ENCODE assay signal across 8 cellular contexts in the genomic region with DNA sequence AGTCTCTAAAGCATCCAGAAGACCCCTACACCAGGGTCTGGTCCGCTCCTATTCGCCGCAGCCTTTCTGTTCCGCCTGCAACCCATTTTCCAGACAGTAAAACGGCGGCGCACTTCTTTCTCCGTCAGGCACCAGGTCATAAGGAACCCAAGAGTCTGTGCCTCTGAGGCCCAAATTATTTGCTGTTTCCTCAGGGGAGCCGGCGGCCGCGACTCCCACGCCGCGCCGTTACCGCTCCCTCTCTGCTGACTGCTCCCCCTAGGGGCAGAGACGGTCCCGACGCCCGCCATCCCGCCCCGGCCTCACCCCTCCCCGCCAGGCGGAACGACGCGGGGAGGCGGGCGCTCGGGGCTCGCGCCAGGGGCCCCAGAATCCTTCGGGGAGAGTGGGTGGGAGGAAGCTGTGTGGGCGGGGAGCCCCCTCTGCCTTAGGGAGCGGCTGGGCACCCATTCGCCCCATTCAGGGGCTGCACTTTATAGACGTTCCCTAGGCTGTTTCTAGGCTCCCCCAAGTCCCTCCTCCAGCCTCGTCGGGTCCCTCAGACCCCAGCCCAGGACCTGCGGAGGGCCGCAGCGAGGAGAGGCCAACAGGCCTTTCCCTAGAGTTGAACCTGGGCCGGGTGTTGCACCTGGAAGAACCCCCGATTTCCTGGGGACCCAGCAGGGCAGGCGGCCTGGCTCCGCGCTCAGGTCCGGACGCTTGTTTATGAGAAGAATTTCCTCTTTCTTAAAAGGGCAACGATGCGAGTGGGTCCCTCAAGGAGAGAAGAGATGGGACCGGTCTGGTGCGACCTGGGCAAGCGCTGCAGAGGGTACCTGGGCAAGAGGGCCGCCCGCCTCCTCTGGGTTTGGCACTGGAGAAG. TPM values are rescaled to one million over a fixed set of nuclear protein-coding genes. Genes with fewer than 3 reads are reported as not detected.
DNase-seq lines count a peak whose midpoint lies in the region; ATAC-seq, FAIRE-seq and TF ChIP-seq lines count a peak whose summit lies in the region.

No MANE protein-coding gene starts in this region.

- intact Hi-C loops in Right ventricle myocardium inferior (cut with DNase I) (loop anchor here (2.0 to 5.0 kb wide), 2 partner anchors 105 to 124 kb away; a partner anchor contains a TSS), pancreas (cut with DNase I) (loop anchor here in 1 of 3 donors (10.0 kb wide), 1 partner anchor 121 kb away; a partner anchor contains a TSS), tibial artery (cut with DNase I; ENCODE audit: low total_unique reads) (loop anchor here (1.0 to 5.0 kb wide), 3 partner anchors 93 to 124 kb away; no protein-coding TSS in a partner anchor)

- POLR2A ChIA-PET in activated naive CD8-positive, alpha-beta T cell treated with anti-CD3 and anti-CD28 coated beads, Interleukin-2, amount 10 ng/mL, durations not matched to agents 7 days and 5 days (lab: Charles Lee): interaction anchor here (0.5 to 2.8 kb wide), 11 partner anchors 10 to 180 kb away, joined by 3 to 30 read pairs (median 7); a partner anchor contains a TSS

- H3K36me3 ChIP-seq in pancreas (no peaks in the 10 kb centered on the region), tibial artery (peaks cover 0 to 9% (median under 1%) of the 10 kb centered on the region in 3 donors)

- no peaks in the 10 kb centered on the region for H3K27me3 ChIP-seq in pancreas
- H3K27me3 ChIP-seq in tibial artery: no peaks in the 10 kb centered on the region

- TF ChIP-seq CTCF in GM12865 (IDR thresholded peaks at IDR 0.05; ENCODE audit: insufficient read depth, low read depth, low read length, missing control alignments): peak; percentile 78
- peak; percentile 86 to 96 (median 93) for TF ChIP-seq CTCF in pancreas (IDR thresholded peaks at IDR 0.05)
- peak; percentile 95 for TF ChIP-seq CTCF in tibial artery (IDR thresholded peaks at IDR 0.05)

- 1 to 2% methylated on average over 54 to 57 of the region's 57 CpGs for WGBS in pancreas, 2 donors

- H3K27me3 Mint-ChIP-seq in activated naive CD8-positive, alpha-beta T cell treated with anti-CD3 and anti-CD28 coated beads, Interleukin-2, amount 10 ng/mL, durations not matched to agents 7 days and 5 days: no peaks in the 10 kb centered on the region

- H3K4me1 Mint-ChIP-seq in activated naive CD8-positive, alpha-beta T cell treated with anti-CD3 and anti-CD28 coated beads, Interleukin-2, amount 10 ng/mL, durations not matched to agents 7 days and 5 days: peaks cover 24% of the 10 kb centered on the region

- H3K4me1 ChIP-seq in pancreas (peaks cover 4 to 14% (median 10%) of the 10 kb centered on the region in 3 donors), tibial artery (peaks cover 0 to 21% (median 11%) of the 10 kb centered on the region in 4 donors)

- H3K9me3 ChIP-seq in pancreas: no peaks in the 10 kb centered on the region
- H3K9me3 ChIP-seq in tibial artery: no peaks in the 10 kb centered on the region

- H3K27ac Mint-ChIP-seq in activated naive CD8-positive, alpha-beta T cell treated with anti-CD3 and anti-CD28 coated beads, Interleukin-2, amount 10 ng/mL, durations not matched to agents 7 days and 5 days: peak overlapping the region; percentile 98

- H3K4me3 Mint-ChIP-seq in activated naive CD8-positive, alpha-beta T cell treated with anti-CD3 and anti-CD28 coated beads, Interleukin-2, amount 10 ng/mL, durations not matched to agents 7 days and 5 days: peak overlapping the region; percentile 97

- H3K9me3 Mint-ChIP-seq in activated naive CD8-positive, alpha-beta T cell treated with anti-CD3 and anti-CD28 coated beads, Interleukin-2, amount 10 ng/mL, durations not matched to agents 7 days and 5 days: no peaks in the 10 kb centered on the region

- no peak for FAIRE-seq in pancreas (lab: Jason Lieb, UNC)

- H3K36me3 Mint-ChIP-seq in activated naive CD8-positive, alpha-beta T cell treated with anti-CD3 and anti-CD28 coated beads, Interleukin-2, amount 10 ng/mL, durations not matched to agents 7 days and 5 days: peaks cover 2% of the 10 kb centered on the region

- peak; percentile 53 for ATAC-seq in HG02678 (IDR thresholded peaks at IDR 0.05; ENCODE audit: unreplicated experiment)
- peak; percentile 57 for ATAC-seq in activated naive CD8-positive, alpha-beta T cell treated with anti-CD3 and anti-CD28 coated beads, Interleukin-2, amount 10 ng/mL, durations not matched to agents 7 days and 5 days (ENCODE audit: low read depth)
- peak; percentile 66 for ATAC-seq in Right ventricle myocardium inferior
- ATAC-seq in pancreas: peak; percentile 70 to 80 (median 72)

- H3K27ac ChIP-seq in pancreas: peak overlapping the region; percentile 95 to 100 (median 98)
- peak overlapping the region; percentile 100 for H3K27ac ChIP-seq in tibial artery

- DNase-seq in GM12865 (ENCODE audit: low read depth) (peak; percentile 98), NCI-H1105 (lab: John Stamatoyannopoulos, UW) (peak; percentile 88), SKM-1 (lab: John Stamatoyannopoulos, UW; ENCODE audit: unreplicated experiment) (peak; percentile 95), Right ventricle myocardium inferior (ENCODE audit: missing footprints) (peak; percentile 95), pancreas (peak; percentile 95 to 98 (median 96)), tibial artery (peak; percentile 92 to 97)
- peak; percentile 95 for DNase-seq in activated naive CD8-positive, alpha-beta T cell treated with anti-CD3 and anti-CD28 coated beads, Interleukin-2, amount 10 ng/mL, durations not matched to agents 7 days and 5 days

- peak overlapping the region; percentile 91 for H3K4me3 ChIP-seq in GM12865 (ENCODE audit: low read depth, low read length)
- peak overlapping the region; percentile 36 to 98 (median 88) for H3K4me3 ChIP-seq in pancreas
- H3K4me3 ChIP-seq in tibial artery: peak overlapping the region; percentile 91 to 99

RNA-seq across cellular contexts. Expression of a gene that starts 3.6 kb away (rescaled TPM):
- total RNA-seq in activated naive CD8-positive, alpha-beta T cell treated with anti-CD3 and anti-CD28 coated beads, Interleukin-2, amount 10 ng/mL, durations not matched to agents 7 days and 5 days: 100 to 1,000 TPM; 169 to 174 TPM
- total RNA-seq in Right ventricle myocardium inferior: 101 TPM
- total RNA-seq in pancreas: 10 to 100 TPM; 54.2 to 90.8 (median 71.5) TPM
- polyA plus RNA-seq in pancreas: 10 to 100 TPM; 76.0 to 89.8 TPM

RNA-seq across cellular contexts. Expression of a gene that starts 14.0 kb away (rescaled TPM):
- 1 to 10 TPM; 1.6 to 1.7 TPM for total RNA-seq in activated naive CD8-positive, alpha-beta T cell treated with anti-CD3 and anti-CD28 coated beads, Interleukin-2, amount 10 ng/mL, durations not matched to agents 7 days and 5 days
- total RNA-seq in Right ventricle myocardium inferior (5.4 TPM), pancreas (10 to 100 TPM in 2 of 6 donors, 1 to 10 TPM in 3, under 1 TPM in 1; 0.51 to 16.2 (median 5.6) TPM)
- 1 to 10 TPM; 3.9 to 6.4 TPM for polyA plus RNA-seq in pancreas

RNA-seq across cellular contexts. Expression of a gene that starts 22.9 kb away (rescaled TPM):
- not detected for total RNA-seq in activated naive CD8-positive, alpha-beta T cell treated with anti-CD3 and anti-CD28 coated beads, Interleukin-2, amount 10 ng/mL, durations not matched to agents 7 days and 5 days
- total RNA-seq in Right ventricle myocardium inferior (not detected), pancreas (10 to 100 TPM; 10.7 to 27.9 (median 17.6) TPM)
- polyA plus RNA-seq in pancreas: 10 to 100 TPM; 10.1 to 12.6 TPM

RNA-seq across cellular contexts. Expression of a gene that starts 39.4 kb away (rescaled TPM):
- total RNA-seq in activated naive CD8-positive, alpha-beta T cell treated with anti-CD3 and anti-CD28 coated beads, Interleukin-2, amount 10 ng/mL, durations not matched to agents 7 days and 5 days: not detected
- not detected for total RNA-seq in Right ventricle myocardium inferior
- 1 to 10 TPM in 3 of 6 donors, under 1 TPM in 3; 0.64 to 2.7 (median 1.0) TPM for total RNA-seq in pancreas
- polyA plus RNA-seq in pancreas: 1 to 10 TPM; 4.5 to 7.3 TPM

Comparison
In these comparisons a context has a peak if more than half of its experiments do, and no peak if none do; other contexts are left out.
1. Peak in every context shown above with its lines: DNase-seq, ATAC-seq, H3K4me3 ChIP-seq and H3K27ac ChIP-seq.
2. RNA of a gene that starts 22.9 kb away (total RNA-seq): 10.7 to 27.9 TPM in pancreas; not detected in activated naive CD8-positive, alpha-beta T cell treated with anti-CD3 and anti-CD28 coated beads, Interleukin-2, amount 10 ng/mL, durations not matched to agents 7 days and 5 days and not detected in Right ventricle myocardium inferior (single experiment); every median in the first group is over 10 times any median in the second.